ENCODE assay signal across 2 cellular contexts in the genomic region with DNA sequence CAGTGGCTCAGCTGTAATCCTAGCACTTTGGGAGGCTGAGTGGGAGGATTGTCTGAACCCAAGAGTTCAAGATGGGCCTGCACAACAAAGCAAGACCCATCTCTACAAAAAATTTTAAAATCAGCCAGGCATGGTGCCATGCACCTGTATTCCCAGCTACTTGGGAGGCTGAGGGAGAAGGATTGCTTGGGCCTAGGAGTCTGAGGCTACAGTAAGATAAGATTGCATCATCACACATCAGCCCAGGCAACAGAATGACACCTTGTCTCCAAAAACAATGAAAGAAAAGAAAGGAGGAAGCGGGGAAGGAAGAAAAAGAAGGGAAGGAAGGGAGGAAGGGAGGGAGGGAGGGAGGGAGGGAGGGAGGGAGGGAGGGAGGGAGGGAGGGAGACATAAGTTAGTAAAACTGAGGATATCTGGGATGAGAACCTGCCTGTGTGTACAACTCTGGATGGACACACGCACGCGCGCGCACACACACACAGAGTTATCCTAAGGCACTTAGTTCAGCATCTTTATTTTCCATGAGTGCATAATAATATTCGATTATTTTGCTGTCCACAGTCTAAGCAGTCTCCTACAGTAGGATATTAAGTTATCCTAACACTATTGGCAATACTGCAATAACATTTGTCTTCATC.
TF ChIP-seq lines count a peak whose summit lies in the region.

No MANE protein-coding gene starts in this region.

TF ChIP-seq in HEK293, 187 proteins besides CTCF, POLR2A, EP300 and RAD21 (continued from another document):
- TF ChIP-seq, protein P1, sequence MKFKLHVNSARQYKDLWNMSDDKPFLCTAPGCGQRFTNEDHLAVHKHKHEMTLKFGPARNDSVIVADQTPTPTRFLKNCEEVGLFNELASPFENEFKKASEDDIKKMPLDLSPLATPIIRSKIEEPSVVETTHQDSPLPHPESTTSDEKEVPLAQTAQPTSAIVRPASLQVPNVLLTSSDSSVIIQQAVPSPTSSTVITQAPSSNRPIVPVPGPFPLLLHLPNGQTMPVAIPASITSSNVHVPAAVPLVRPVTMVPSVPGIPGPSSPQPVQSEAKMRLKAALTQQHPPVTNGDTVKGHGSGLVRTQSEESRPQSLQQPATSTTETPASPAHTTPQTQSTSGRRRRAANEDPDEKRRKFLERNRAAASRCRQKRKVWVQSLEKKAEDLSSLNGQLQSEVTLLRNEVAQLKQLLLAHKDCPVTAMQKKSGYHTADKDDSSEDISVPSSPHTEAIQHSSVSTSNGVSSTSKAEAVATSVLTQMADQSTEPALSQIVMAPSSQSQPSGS (tag by site-specific recombination; IDR thresholded peaks at IDR 0.05; ENCODE audit: low read depth): 0 out of 2 replicates have a peak, but pooled peaks have one; percentile 26

TF ChIP-seq in K562, 482 proteins besides CTCF, POLR2A, EP300 and RAD21 (continued from another document):
- TF ChIP-seq, protein P2, sequence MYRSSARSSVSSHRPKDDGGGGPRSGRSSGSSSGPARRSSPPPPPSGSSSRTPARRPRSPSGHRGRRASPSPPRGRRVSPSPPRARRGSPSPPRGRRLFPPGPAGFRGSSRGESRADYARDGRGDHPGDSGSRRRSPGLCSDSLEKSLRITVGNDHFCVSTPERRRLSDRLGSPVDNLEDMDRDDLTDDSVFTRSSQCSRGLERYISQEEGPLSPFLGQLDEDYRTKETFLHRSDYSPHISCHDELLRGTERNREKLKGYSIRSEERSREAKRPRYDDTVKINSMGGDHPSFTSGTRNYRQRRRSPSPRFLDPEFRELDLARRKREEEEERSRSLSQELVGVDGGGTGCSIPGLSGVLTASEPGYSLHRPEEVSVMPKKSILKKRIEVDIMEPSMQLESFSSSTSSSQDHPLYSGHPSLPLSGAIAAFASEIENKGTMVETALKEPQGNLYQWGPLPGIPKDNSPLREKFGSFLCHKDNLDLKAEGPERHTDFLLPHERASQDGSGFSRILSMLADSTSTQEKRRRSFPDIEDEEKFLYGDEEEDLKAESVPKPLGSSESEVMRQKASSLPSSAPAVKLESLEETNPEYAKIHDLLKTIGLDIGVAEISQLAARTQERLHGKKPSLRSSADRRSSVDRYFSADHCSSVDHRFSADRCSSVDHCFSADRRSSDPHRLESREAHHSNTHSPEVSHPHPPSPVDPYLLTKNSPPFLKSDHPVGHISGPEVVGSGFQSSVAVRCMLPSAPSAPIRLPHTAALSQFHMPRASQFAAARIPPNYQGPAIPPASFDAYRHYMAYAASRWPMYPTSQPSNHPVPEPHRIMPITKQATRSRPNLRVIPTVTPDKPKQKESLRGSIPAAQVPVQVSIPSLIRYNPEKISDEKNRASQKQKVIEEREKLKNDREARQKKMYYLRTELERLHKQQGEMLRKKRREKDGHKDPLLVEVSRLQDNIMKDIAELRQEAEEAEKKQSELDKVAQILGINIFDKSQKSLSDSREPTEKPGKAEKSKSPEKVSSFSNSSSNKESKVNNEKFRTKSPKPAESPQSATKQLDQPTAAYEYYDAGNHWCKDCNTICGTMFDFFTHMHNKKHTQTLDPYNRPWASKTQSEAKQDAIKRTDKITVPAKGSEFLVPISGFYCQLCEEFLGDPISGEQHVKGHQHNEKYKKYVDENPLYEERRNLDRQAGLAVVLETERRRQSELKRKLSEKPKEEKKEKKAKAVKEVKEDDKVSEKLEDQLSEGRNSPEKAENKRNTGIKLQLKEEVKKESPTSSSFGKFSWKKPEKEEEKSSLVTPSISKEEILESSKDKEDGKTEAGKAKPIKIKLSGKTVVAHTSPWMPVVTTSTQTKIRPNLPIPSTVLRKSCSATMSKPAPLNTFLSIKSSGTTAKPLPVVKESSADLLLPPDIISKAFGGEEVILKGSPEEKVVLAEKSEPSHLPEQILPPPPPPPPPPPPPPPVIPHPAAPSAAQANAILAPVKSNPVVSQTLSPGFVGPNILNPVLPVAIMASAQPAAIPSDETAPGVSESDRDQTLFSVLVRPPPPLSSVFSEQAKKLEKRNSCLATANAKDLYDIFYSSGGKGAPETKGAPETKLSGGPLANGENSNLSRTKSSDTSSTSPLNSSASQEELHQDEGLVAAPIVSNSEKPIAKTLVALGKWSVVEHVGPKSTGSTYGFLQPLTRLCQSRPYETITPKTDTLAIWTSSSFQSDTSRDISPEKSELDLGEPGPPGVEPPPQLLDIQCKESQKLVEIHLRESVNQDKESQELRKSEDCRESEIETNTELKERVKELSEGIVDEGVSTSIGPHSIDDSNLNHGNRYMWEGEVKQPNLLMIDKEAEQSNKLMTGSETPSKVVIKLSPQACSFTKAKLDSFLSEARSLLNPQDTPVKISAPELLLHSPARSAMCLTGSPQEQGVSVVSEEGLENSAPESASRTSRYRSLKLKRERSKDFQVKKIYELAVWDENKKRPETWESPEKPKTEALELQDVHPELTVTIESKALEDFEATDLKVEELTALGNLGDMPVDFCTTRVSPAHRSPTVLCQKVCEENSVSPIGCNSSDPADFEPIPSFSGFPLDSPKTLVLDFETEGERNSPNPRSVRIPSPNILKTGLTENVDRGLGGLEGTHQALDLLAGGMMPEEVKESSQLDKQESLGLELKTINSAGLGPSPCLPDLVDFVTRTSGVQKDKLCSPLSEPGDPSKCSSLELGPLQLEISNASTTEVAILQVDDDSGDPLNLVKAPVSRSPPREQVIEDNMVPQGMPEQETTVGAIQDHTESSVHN (IDR thresholded peaks at IDR 0.05; ENCODE audit: borderline replicate concordance in 1 of 2, low read depth in 1 of 2): no peak
- TF ChIP-seq POLR3A (IDR thresholded peaks at IDR 0.05; ENCODE audit: borderline replicate concordance, extremely low read depth, insufficient read depth, insufficient read length) (no peak), TCFL5 (CRISPR knock-in tag; conservative IDR thresholded peaks at IDR 0.05) (no peak), HIVEP1 (CRISPR knock-in tag; IDR thresholded peaks at IDR 0.05) (no peak), ZSCAN32 (CRISPR knock-in tag; IDR thresholded peaks at IDR 0.05) (no peak), ZEB2 (IDR thresholded peaks at IDR 0.05) (no peak), TAF15 (IDR thresholded peaks at IDR 0.05; ENCODE audit: low read depth, low read length) (no peak), ZNF12 (CRISPR knock-in tag; IDR thresholded peaks at IDR 0.05) (no peak), ZNF75A (CRISPR knock-in tag; IDR thresholded peaks at IDR 0.05) (no peak), ZFP1 (CRISPR knock-in tag; IDR thresholded peaks at IDR 0.05) (no peak), BRD9 (IDR thresholded peaks at IDR 0.05; ENCODE audit: low read depth, partially characterized antibody) (no peak), TAF9B (IDR thresholded peaks at IDR 0.05; ENCODE audit: partially characterized antibody) (no peak), MEIS2 (IDR thresholded peaks at IDR 0.05; ENCODE audit: partially characterized antibody) (no peak), ZNF780A (CRISPR knock-in tag; IDR thresholded peaks at IDR 0.05) (no peak), KHSRP (IDR thresholded peaks at IDR 0.05) (no peak), CBX3 (IDR thresholded peaks at IDR 0.05; ENCODE audit: borderline replicate concordance in 1 of 2, low read length in 2 of 2) (no peak), CEBPB (tag; IDR thresholded peaks at IDR 0.05) (peak; percentile 55; the same call in 1 of the 2 replicates), ZNF445 (CRISPR knock-in tag; IDR thresholded peaks at IDR 0.05; ENCODE audit: low read depth) (no peak), CREM (IDR thresholded peaks at IDR 0.05; ENCODE audit: low read depth) (no peak), HNRNPK (IDR thresholded peaks at IDR 0.05; ENCODE audit: low read depth, low read length, poor library complexity, severe bottlenecking) (peak; percentile 83), YBX1 (IDR thresholded peaks at IDR 0.05) (no peak), TSC22D4 (tag; IDR thresholded peaks at IDR 0.05) (no peak), CEBPG (CRISPR knock-in tag; IDR thresholded peaks at IDR 0.05) (peak; percentile 62), CEBPG (tag; conservative IDR thresholded peaks at IDR 0.05 in 1 of 2, IDR thresholded peaks at IDR 0.05 in 1 of 2) (peak; percentile 70 to 71; a peak in 2 of 4 replicates), PCBP1 (IDR thresholded peaks at IDR 0.05; ENCODE audit: low read depth, low read length, poor library complexity, severe bottlenecking) (peak; percentile 56), KDM4B (IDR thresholded peaks at IDR 0.05; ENCODE audit: borderline replicate concordance in 2 of 2, low read depth in 1 of 2) (no peak), TOE1 (IDR thresholded peaks at IDR 0.05; ENCODE audit: borderline replicate concordance) (no peak), TOE1 (CRISPR knock-in tag; IDR thresholded peaks at IDR 0.05; ENCODE audit: borderline replicate concordance, low read depth) (no peak), ZNF239 (CRISPR knock-in tag; IDR thresholded peaks at IDR 0.05) (no peak), CCNT2 (IDR thresholded peaks at IDR 0.05; ENCODE audit: borderline replicate concordance, extremely low read depth, insufficient read length, low read depth, low read length) (no peak)
- TF ChIP-seq, protein P3, sequence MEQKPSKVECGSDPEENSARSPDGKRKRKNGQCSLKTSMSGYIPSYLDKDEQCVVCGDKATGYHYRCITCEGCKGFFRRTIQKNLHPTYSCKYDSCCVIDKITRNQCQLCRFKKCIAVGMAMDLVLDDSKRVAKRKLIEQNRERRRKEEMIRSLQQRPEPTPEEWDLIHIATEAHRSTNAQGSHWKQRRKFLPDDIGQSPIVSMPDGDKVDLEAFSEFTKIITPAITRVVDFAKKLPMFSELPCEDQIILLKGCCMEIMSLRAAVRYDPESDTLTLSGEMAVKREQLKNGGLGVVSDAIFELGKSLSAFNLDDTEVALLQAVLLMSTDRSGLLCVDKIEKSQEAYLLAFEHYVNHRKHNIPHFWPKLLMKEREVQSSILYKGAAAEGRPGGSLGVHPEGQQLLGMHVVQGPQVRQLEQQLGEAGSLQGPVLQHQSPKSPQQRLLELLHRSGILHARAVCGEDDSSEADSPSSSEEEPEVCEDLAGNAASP (IDR thresholded peaks at IDR 0.05): no peak
- TF ChIP-seq, protein P4, sequence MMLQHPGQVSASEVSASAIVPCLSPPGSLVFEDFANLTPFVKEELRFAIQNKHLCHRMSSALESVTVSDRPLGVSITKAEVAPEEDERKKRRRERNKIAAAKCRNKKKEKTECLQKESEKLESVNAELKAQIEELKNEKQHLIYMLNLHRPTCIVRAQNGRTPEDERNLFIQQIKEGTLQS (IDR thresholded peaks at IDR 0.05): peak; percentile 86
- TF ChIP-seq, protein P4 (CRISPR knock-in tag; conservative IDR thresholded peaks at IDR 0.05): no peak
- TF ChIP-seq, protein P5, sequence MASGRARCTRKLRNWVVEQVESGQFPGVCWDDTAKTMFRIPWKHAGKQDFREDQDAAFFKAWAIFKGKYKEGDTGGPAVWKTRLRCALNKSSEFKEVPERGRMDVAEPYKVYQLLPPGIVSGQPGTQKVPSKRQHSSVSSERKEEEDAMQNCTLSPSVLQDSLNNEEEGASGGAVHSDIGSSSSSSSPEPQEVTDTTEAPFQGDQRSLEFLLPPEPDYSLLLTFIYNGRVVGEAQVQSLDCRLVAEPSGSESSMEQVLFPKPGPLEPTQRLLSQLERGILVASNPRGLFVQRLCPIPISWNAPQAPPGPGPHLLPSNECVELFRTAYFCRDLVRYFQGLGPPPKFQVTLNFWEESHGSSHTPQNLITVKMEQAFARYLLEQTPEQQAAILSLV (tag; IDR thresholded peaks at IDR 0.05): peak; percentile 17; the same call in 1 of the 2 replicates
